1 cellular context compared by ENCODE assay signal in the genomic region with DNA sequence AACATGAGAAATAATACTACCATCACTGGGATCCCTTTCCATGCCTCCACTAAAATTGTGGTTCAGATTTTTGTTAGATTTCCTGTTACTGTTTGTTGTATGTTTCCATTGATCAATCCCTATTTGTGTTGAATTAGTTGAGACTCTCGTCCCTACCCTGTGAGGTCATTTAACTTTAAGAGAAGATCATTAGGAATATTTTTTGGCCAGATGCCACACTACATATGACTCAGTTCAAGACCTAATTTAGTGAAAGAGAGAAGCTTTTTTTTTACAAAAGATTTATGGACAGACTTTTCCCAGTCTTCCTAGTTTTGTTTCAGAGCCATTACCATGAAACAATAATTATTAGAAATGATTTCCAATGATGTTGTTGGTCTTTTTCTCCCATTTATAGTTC.
TF ChIP-seq lines count a peak whose summit lies in the region.

No MANE protein-coding gene starts in this region.

TF ChIP-seq in SK-N-SH, 30 proteins besides CTCF, POLR2A, EP300 and RAD21 (continued from another document):
- TF ChIP-seq, protein P1, sequence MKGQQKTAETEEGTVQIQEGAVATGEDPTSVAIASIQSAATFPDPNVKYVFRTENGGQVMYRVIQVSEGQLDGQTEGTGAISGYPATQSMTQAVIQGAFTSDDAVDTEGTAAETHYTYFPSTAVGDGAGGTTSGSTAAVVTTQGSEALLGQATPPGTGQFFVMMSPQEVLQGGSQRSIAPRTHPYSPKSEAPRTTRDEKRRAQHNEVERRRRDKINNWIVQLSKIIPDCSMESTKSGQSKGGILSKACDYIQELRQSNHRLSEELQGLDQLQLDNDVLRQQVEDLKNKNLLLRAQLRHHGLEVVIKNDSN (IDR thresholded peaks at IDR 0.05; ENCODE audit: borderline replicate concordance, low read depth), result no peak
- TF ChIP-seq FOXJ3 (CRISPR knock-in tag; IDR thresholded peaks at IDR 0.05) (no peak), MXI1 (IDR thresholded peaks at IDR 0.05; ENCODE audit: low read depth, low read length) (no peak), JUND (IDR thresholded peaks at IDR 0.05) (0 out of 2 replicates have a peak, but pooled peaks have one; percentile 11), NFIC (IDR thresholded peaks at IDR 0.05; ENCODE audit: borderline replicate concordance) (peak; percentile 30; the same call in 1 of the 2 replicates), CHD2 (IDR thresholded peaks at IDR 0.05; ENCODE audit: low read length, partially characterized antibody) (no peak)
- TF ChIP-seq, protein P2, sequence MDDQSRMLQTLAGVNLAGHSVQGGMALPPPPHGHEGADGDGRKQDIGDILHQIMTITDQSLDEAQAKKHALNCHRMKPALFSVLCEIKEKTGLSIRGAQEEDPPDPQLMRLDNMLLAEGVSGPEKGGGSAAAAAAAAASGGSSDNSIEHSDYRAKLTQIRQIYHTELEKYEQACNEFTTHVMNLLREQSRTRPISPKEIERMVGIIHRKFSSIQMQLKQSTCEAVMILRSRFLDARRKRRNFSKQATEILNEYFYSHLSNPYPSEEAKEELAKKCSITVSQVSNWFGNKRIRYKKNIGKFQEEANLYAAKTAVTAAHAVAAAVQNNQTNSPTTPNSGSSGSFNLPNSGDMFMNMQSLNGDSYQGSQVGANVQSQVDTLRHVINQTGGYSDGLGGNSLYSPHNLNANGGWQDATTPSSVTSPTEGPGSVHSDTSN (IDR thresholded peaks at IDR 0.05), result no peak
